1 cellular context compared by ENCODE assay signal in genomic region chr12:12719496-12719895, GRCh38.
TF ChIP-seq lines count a peak whose summit lies in the region.

No MANE protein-coding gene starts in this region.

TF ChIP-seq in A549, 52 proteins besides CTCF, POLR2A, EP300 and RAD21 (continued from another document):
- no peak for TF ChIP-seq MYC (IDR thresholded peaks at IDR 0.05; ENCODE audit: borderline replicate concordance, low read length)
